10 cellular contexts compared by ENCODE assay signal in the genomic region with DNA sequence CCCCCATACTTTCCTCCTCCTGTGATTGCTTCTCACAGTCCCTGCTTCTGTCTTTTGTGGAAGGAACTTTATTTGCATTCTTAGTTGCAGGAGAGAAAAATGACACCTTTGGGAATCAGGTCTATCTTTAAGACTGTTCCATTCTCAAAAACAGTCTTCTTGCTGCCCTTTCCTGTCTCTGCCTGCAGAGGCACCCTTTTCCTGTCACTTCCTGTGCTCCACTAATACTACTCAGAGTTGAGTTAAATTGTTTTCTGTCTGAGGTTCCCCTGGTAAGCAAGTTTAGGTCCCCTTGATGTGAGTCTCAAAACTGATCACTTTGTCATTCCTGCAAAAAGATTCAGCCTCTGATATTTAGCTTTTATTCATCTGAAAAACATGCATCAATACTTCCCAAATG.
DNase-seq lines count a peak whose midpoint lies in the region; ATAC-seq and TF ChIP-seq lines count a peak whose summit lies in the region.
"Had no signal": no experiment of that assay in that cellular context is flagged by ENCODE, and none has a peak within 500 bp of the region (broad histone marks: within the 10 kb centered on the region; RNA-seq: fewer than 3 reads in every experiment).

No MANE protein-coding gene starts in this region.

- ATAC-seq in GM18861 (IDR thresholded peaks at IDR 0.05; ENCODE audit: unreplicated experiment) (peak; percentile 75), HG03378 (IDR thresholded peaks at IDR 0.05; ENCODE audit: unreplicated experiment) (peak; percentile 76), GM21447 (IDR thresholded peaks at IDR 0.05; ENCODE audit: unreplicated experiment) (no peak), T-cell (replicated peaks in 1 of 4) (no peak)
- ATAC-seq: activated naive CD4-positive, alpha-beta T cell treated with anti-CD3 and anti-CD28 coated beads, Interleukin-2, amount 50 U/mL, for 72 hours had no signal

- no peak overlapping the region for H3K27ac ChIP-seq in BLaER1
- H3K27ac ChIP-seq in adrenal gland: no peak overlapping the region

- TF ChIP-seq CTCF in choroid plexus epithelial cell (conservative IDR thresholded peaks at IDR 0.05; ENCODE audit: low read depth, low read length): peak; percentile 59
- TF ChIP-seq CTCF in adrenal gland (IDR thresholded peaks at IDR 0.05): peak in 3 of 6 experiments; percentile 17 to 28 (median 21)

- no peaks in the 10 kb centered on the region for H3K36me3 ChIP-seq in BLaER1
- no peaks in the 10 kb centered on the region for H3K36me3 ChIP-seq in adrenal gland (replicated peaks in 1 of 2)

- no peak overlapping the region for H3K27ac Mint-ChIP-seq in T-cell
- H3K27ac Mint-ChIP-seq: activated naive CD4-positive, alpha-beta T cell treated with anti-CD3 and anti-CD28 coated beads, Interleukin-2, amount 50 U/mL, for 72 hours had no signal

- peaks cover 0 to 3% (median 0%) of the 10 kb centered on the region in 3 donors for H3K9me3 Mint-ChIP-seq in T-cell

- H3K4me3 Mint-ChIP-seq in T-cell: no peak overlapping the region

- H4K20me1 ChIP-seq in BLaER1: no peaks in the 10 kb centered on the region

- POLR2A ChIA-PET in T-cell (lab: Charles Lee): no interaction called here

- CTCF ChIA-PET in T-cell (lab: Charles Lee): no interaction called here

- H3K27me3 ChIP-seq in BLaER1: no peaks in the 10 kb centered on the region
- H3K27me3 ChIP-seq in adrenal gland: no peaks in the 10 kb centered on the region

- peaks cover 8% of the 10 kb centered on the region for H3K4me1 ChIP-seq in BLaER1
- H3K4me1 ChIP-seq in adrenal gland (replicated peaks in 1 of 2): no peaks in the 10 kb centered on the region

- no peak for TF ChIP-seq POLR2A in adrenal gland (IDR thresholded peaks at IDR 0.05)

- no peaks in the 10 kb centered on the region for H3K36me3 Mint-ChIP-seq in T-cell

- peaks cover 0 to 5% of the 10 kb centered on the region in 2 donors for H3K27me3 Mint-ChIP-seq in T-cell

- H3K4me2 ChIP-seq in BLaER1: peak overlapping the region; percentile 29; the same call in 1 of the 2 replicates

- peak; percentile 21 for DNase-seq in choroid plexus epithelial cell (ENCODE audit: low read depth)
- DNase-seq in kidney tubule cell (ENCODE audit: low spot score): no peak
- no peak for DNase-seq in T-cell
- DNase-seq in adrenal gland: no peak
- DNase-seq: NCI-H446 treated with DMSO at 0.1 percent for 48 hours had no signal

- intact Hi-C loops in adrenal gland (cut with DNase I): no loop called here

- H3K9me3 ChIP-seq in BLaER1 (no peaks in the 10 kb centered on the region), adrenal gland (replicated peaks in 1 of 3) (no peaks in the 10 kb centered on the region)

- no peak overlapping the region for H3K9ac ChIP-seq in BLaER1

- no peak overlapping the region for H3K4me3 ChIP-seq in BLaER1
- H3K4me3 ChIP-seq in choroid plexus epithelial cell (ENCODE audit: low read depth, low read length): no peak overlapping the region
- H3K4me3 ChIP-seq in adrenal gland: no peak overlapping the region

- H3K4me1 Mint-ChIP-seq in T-cell: peaks cover 2 to 10% (median 3%) of the 10 kb centered on the region in 3 donors

Comparison
In these comparisons a context has a peak if more than half of its experiments do, and no peak if none do; other contexts are left out.
1. ATAC-seq: peak in GM18861 (single experiment) and HG03378 (single experiment); none in GM21447 (single experiment) and T-cell (0 of 4).